In genomic region chr10:133471300-133472109, GRCh38 we compare ENCODE assay signal across 33 cellular contexts. TPM values are rescaled to one million over a fixed set of nuclear protein-coding genes. Genes with fewer than 3 reads are reported as not detected.
"Had no signal": no experiment of that assay in that cellular context is flagged by ENCODE, and none has a peak within 500 bp of the region (broad histone marks: within the 10 kb centered on the region; RNA-seq: fewer than 3 reads in every experiment).

No MANE protein-coding gene starts in this region.

- H3K27me3 Mint-ChIP-seq: activated CD4-positive, alpha-beta T cell treated with anti-CD3 and anti-CD28 coated beads, Interleukin-2, amount 10 ng/mL, durations not matched to agents 24 days and 14 days; activated naive CD8-positive, alpha-beta T cell; activated T-cell treated with anti-CD3 and anti-CD28 coated beads, Interleukin-2, amount 50 U/mL, for 24 hours had no signal

- H3K4me3 ChIP-seq: PC-9 had no signal

- ATAC-seq: activated CD8-positive, alpha-beta T cell treated with anti-CD3 and anti-CD28 coated beads, Interleukin-2, amount 10 ng/mL, durations not matched to agents 7 days and 5 days; activated naive CD8-positive, alpha-beta T cell treated with anti-CD3 and anti-CD28 coated beads, Interleukin-2, amount 50 U/mL, for 24 hours; Right ventricle myocardium inferior; SK-N-SH treated with all-trans-retinoic acid at 6 μM for 48 hours had no signal

- H3K27me3 ChIP-seq: brain microvascular endothelial cell had no signal

- H3K4me3 Mint-ChIP-seq: activated CD4-positive, alpha-beta T cell treated with anti-CD3 and anti-CD28 coated beads, Interleukin-2, amount 10 ng/mL, durations not matched to agents 24 days and 14 days; activated CD8-positive, alpha-beta T cell treated with anti-CD3 and anti-CD28 coated beads, Interleukin-2, amount 10 ng/mL, durations not matched to agents 7 days and 5 days; activated naive CD4-positive, alpha-beta T cell treated with anti-CD3 and anti-CD28 coated beads, Interleukin-2, amount 10 ng/mL, durations not matched to agents 7 days and 5 days; activated naive CD8-positive, alpha-beta T cell; activated naive CD8-positive, alpha-beta T cell treated with anti-CD3 and anti-CD28 coated beads, Interleukin-2, amount 50 U/mL, for 24 hours; activated T-cell treated with anti-CD3 and anti-CD28 coated beads, Interleukin-2, amount 50 U/mL, for 24 hours had no signal

- H3K4me2 ChIP-seq: KMS-11, PC-9 had no signal

- H2AFZ ChIP-seq: PC-9 had no signal

- H3K9ac ChIP-seq: KMS-11 had no signal

- DNase-seq: activated CD4-positive, alpha-beta T cell treated with anti-CD3 and anti-CD28 coated beads, Interleukin-2, amount 10 ng/mL, durations not matched to agents 24 days and 14 days; activated CD4-positive, alpha-beta T cell treated with anti-CD3 and anti-CD28 coated beads, Interleukin-2, amount 50 U/mL, for 48 hours; activated CD4-positive, CD25-positive, alpha-beta regulatory T cell; activated CD8-positive, alpha-beta T cell treated with anti-CD3 and anti-CD28 coated beads, Interleukin-2, amount 10 ng/mL, durations not matched to agents 7 days and 5 days; activated gamma-delta T cell; activated naive CD4-positive, alpha-beta T cell treated with anti-CD3 and anti-CD28 coated beads, Interleukin-2, amount 10 ng/mL, durations not matched to agents 7 days and 5 days; activated naive CD8-positive, alpha-beta T cell treated with anti-CD3 and anti-CD28 coated beads, Interleukin-2, amount 50 U/mL, for 24 hours; activated T-cell treated with anti-CD3 and anti-CD28 coated beads, Interleukin-2, amount 50 U/mL, for 24 hours; aorta; brain microvascular endothelial cell; MM.1S; MV-4-11; NCI-H1092; NCI-H1436 treated with DMSO at 0.1 percent for 48 hours; NCI-H1694 treated with DMSO at 0.1 percent for 48 hours; NCI-H2029; NCI-H510A; NCI-H748 treated with DMSO at 0.1 percent for 48 hours; PC-9; SIG-M5; SW 1271; T-helper 1 cell; T1000; WERI-Rb-1 had no signal

- H3K36me3 ChIP-seq: brain microvascular endothelial cell, WERI-Rb-1 had no signal

- H3K27ac Mint-ChIP-seq: activated CD4-positive, alpha-beta T cell treated with anti-CD3 and anti-CD28 coated beads, Interleukin-2, amount 10 ng/mL, durations not matched to agents 24 days and 14 days; activated CD8-positive, alpha-beta T cell treated with anti-CD3 and anti-CD28 coated beads, Interleukin-2, amount 10 ng/mL, durations not matched to agents 7 days and 5 days; activated naive CD4-positive, alpha-beta T cell treated with anti-CD3 and anti-CD28 coated beads, Interleukin-2, amount 10 ng/mL, durations not matched to agents 7 days and 5 days; activated naive CD8-positive, alpha-beta T cell; activated naive CD8-positive, alpha-beta T cell treated with anti-CD3 and anti-CD28 coated beads, Interleukin-2, amount 50 U/mL, for 24 hours; activated T-cell treated with anti-CD3 and anti-CD28 coated beads, Interleukin-2, amount 50 U/mL, for 24 hours; activated T-helper 2 cell treated with anti-CD3 and anti-CD28 coated beads, Interferon-gamma antibody, Interleukin-2, Interleukin-4, amounts not matched to agents 10 μg/mL and 5 μg/mL and 100 μg/mL, durations not matched to agents 14 hours and 24 hours and 36 hours had no signal

- H3K9me3 Mint-ChIP-seq: activated naive CD4-positive, alpha-beta T cell treated with anti-CD3 and anti-CD28 coated beads, Interleukin-2, amount 10 ng/mL, durations not matched to agents 7 days and 5 days; activated T-cell treated with anti-CD3 and anti-CD28 coated beads, Interleukin-2, amount 50 U/mL, for 24 hours had no signal

- H3K27ac ChIP-seq: brain microvascular endothelial cell, KMS-11, PC-9, RWPE1, WERI-Rb-1 had no signal

- H3K36me3 Mint-ChIP-seq: activated naive CD4-positive, alpha-beta T cell treated with anti-CD3 and anti-CD28 coated beads, Interleukin-2, amount 10 ng/mL, durations not matched to agents 7 days and 5 days had no signal

RNA-seq across cellular contexts. Expression of gene SPRN, which starts 47.1 kb away (rescaled TPM):
- total RNA-seq: activated CD4-positive, alpha-beta T cell treated with anti-CD3 and anti-CD28 coated beads, Interleukin-2, amount 10 ng/mL, durations not matched to agents 24 days and 14 days; activated CD8-positive, alpha-beta T cell treated with anti-CD3 and anti-CD28 coated beads, Interleukin-2, amount 10 ng/mL, durations not matched to agents 7 days and 5 days; activated T-helper 2 cell treated with anti-CD3 and anti-CD28 coated beads, Interferon-gamma antibody, Interleukin-2, Interleukin-4, amounts not matched to agents 10 μg/mL and 5 μg/mL and 100 μg/mL, durations not matched to agents 14 hours and 24 hours and 36 hours; aorta; OCI-LY7; PC-9; Right ventricle myocardium inferior; SK-MEL-5; T-helper 2 cell treated with Interferon-gamma antibody and Interleukin-4, amounts not matched to agents 100 ng/mL and 5 ng/mL, for 36 hours had no signal

RNA-seq across cellular contexts. Expression of gene CYP2E1, which starts 55.7 kb away (rescaled TPM):
- total RNA-seq: SK-MEL-5 had no signal
